20 cellular contexts compared by ENCODE assay signal in the genomic region with DNA sequence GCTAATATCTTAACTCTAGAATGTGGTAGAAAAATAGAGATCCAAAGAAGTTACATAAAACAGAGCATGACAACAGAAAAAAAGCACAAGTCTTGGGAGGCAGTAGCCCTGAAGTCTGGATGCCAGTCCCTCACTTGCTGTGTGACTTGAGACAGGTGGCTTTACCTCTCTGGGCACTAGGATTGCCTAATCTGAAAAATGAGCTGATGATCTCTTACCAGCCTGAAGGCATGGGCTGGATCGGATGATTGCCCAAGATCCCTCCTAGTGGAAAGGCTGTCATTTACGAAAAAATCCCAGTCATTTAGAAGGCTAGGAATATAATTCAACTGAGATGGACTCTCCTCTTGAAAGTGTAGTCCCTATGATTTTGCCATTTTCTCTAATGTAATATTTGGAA. TPM values are rescaled to one million over a fixed set of nuclear protein-coding genes. Genes with fewer than 3 reads are reported as not detected.
DNase-seq lines count a peak whose midpoint lies in the region; ATAC-seq and TF ChIP-seq lines count a peak whose summit lies in the region.
"Had no signal": no experiment of that assay in that cellular context is flagged by ENCODE, and none has a peak within 500 bp of the region (broad histone marks: within the 10 kb centered on the region; RNA-seq: fewer than 3 reads in every experiment).

No MANE protein-coding gene starts in this region.

- TF ChIP-seq CTCF in body of pancreas (IDR thresholded peaks at IDR 0.05): no peak
- TF ChIP-seq CTCF in vagina (IDR thresholded peaks at IDR 0.05): no peak

- DNase-seq in NCI-H2227 (lab: John Stamatoyannopoulos, UW; ENCODE audit: unreplicated experiment) (peak; percentile 2), NCI-H2227 treated with DMSO at 0.1 percent for 48 hours (lab: John Stamatoyannopoulos, UW) (no peak), HT-29 (ENCODE audit: low spot score) (peak; percentile 31), amniotic epithelial cell (ENCODE audit: low read depth) (peak; percentile 61), trophoblast cell (peak; percentile 91 to 98), body of pancreas (no peak), vagina (ENCODE audit: extremely low spot score in 2 of 2) (no peak)
- DNase-seq: activated CD4-positive, alpha-beta T cell treated with anti-CD3 and anti-CD28 coated beads for 1 hour; activated CD8-positive, alpha-beta memory T cell treated with anti-CD3 and anti-CD28 coated beads, Interleukin-2, amount 50 U/mL, for 4 hours; activated naive CD4-positive, alpha-beta T cell; COR-L47; hippocampal formation; Kasumi-1; NCI-H1694 treated with DMSO at 0.1 percent for 48 hours; right cardiac atrium; Right ventricle myocardium superior; stimulated activated CD8-positive, alpha-beta memory T cell treated with anti-CD3 and anti-CD28 coated beads, Interleukin-4, amount 100 ng/mL, for 48 hours had no signal

- H3K4me3 ChIP-seq in trophoblast cell (ENCODE audit: low read depth, low read length): no peak overlapping the region
- H3K4me3 ChIP-seq in body of pancreas: no peak overlapping the region
- no peak overlapping the region for H3K4me3 ChIP-seq in vagina
- H3K4me3 ChIP-seq: esophagus muscularis mucosa had no signal

- no peak overlapping the region for H3K4me2 ChIP-seq in trophoblast cell (ENCODE audit: low read length)

- no peak overlapping the region for H2BK120ac ChIP-seq in trophoblast cell (ENCODE audit: insufficient read depth, low read length, poor library complexity)

- peaks cover 0 to 2% of the 10 kb centered on the region in 2 experiments for H3K4me1 ChIP-seq in trophoblast cell (ENCODE audit: control insufficient read depth in 1 of 2, insufficient read depth in 2 of 2, low read length in 2 of 2)
- H3K4me1 ChIP-seq in body of pancreas: no peaks in the 10 kb centered on the region
- H3K4me1 ChIP-seq in vagina: no peaks in the 10 kb centered on the region

- no peak overlapping the region for H4K91ac ChIP-seq in trophoblast cell (ENCODE audit: low read depth, low read length)

- H2AK5ac ChIP-seq in trophoblast cell (ENCODE audit: low read length): no peak overlapping the region

- H3K23ac ChIP-seq in trophoblast cell (ENCODE audit: low read length): no peak overlapping the region

- no peak overlapping the region for H4K12ac ChIP-seq in trophoblast cell (ENCODE audit: low read depth, low read length)

- H3K79me1 ChIP-seq in trophoblast cell (ENCODE audit: low read length): peaks cover 2% of the 10 kb centered on the region

- no peak overlapping the region for H2AFZ ChIP-seq in trophoblast cell (ENCODE audit: insufficient read depth, low read length, poor library complexity)

- TF ChIP-seq POLR2A in body of pancreas (IDR thresholded peaks at IDR 0.05) (no peak), vagina (IDR thresholded peaks at IDR 0.05) (no peak)

- H3K27me3 ChIP-seq in trophoblast cell (ENCODE audit: insufficient read depth, low read length) (no peaks in the 10 kb centered on the region), body of pancreas (no peaks in the 10 kb centered on the region), vagina (no peaks in the 10 kb centered on the region)
- H3K27me3 ChIP-seq: esophagus muscularis mucosa, neutrophil had no signal

- H3K27ac ChIP-seq in trophoblast cell (ENCODE audit: low read depth, low read length) (no peak overlapping the region), body of pancreas (no peak overlapping the region), vagina (no peak overlapping the region)
- H3K27ac ChIP-seq: neutrophil had no signal

- no peak overlapping the region for H2BK5ac ChIP-seq in trophoblast cell (ENCODE audit: low read depth, low read length, poor library complexity)

- H3K18ac ChIP-seq in trophoblast cell (ENCODE audit: low read length): no peak overlapping the region

- H3K79me2 ChIP-seq in trophoblast cell (ENCODE audit: control insufficient read depth, insufficient read depth, low read length, poor library complexity): no peaks in the 10 kb centered on the region

- no peak overlapping the region for H4K8ac ChIP-seq in trophoblast cell (ENCODE audit: low read depth, low read length)

- H3K9me3 ChIP-seq in trophoblast cell (ENCODE audit: insufficient read depth, low read depth, low read length) (no peaks in the 10 kb centered on the region), body of pancreas (no peaks in the 10 kb centered on the region), vagina (no peaks in the 10 kb centered on the region)
- H3K9me3 ChIP-seq: neutrophil had no signal

- H3K9ac ChIP-seq in trophoblast cell (ENCODE audit: low read length): no peak overlapping the region

- H3K4ac ChIP-seq in trophoblast cell (ENCODE audit: low read depth, low read length): no peak overlapping the region

- H2BK12ac ChIP-seq in trophoblast cell (ENCODE audit: low read length): no peak overlapping the region

- H3K36me3 ChIP-seq in trophoblast cell (ENCODE audit: control insufficient read depth in 1 of 2, insufficient read depth in 2 of 2, low read length in 2 of 2) (no peaks in the 10 kb centered on the region), body of pancreas (replicated peaks in 1 of 2; ENCODE audit: insufficient read depth in 1 of 2, low read depth in 2 of 2) (no peaks in the 10 kb centered on the region), vagina (no peaks in the 10 kb centered on the region)
- H3K36me3 ChIP-seq: esophagus muscularis mucosa, neutrophil had no signal

- no peak overlapping the region for H3K14ac ChIP-seq in trophoblast cell (ENCODE audit: low read length)

- WGBS in trophoblast cell (ENCODE audit: extremely low coverage, insufficient coverage, insufficient read length): no CpG with 5 or more reads among the region's 2 CpGs
- WGBS in body of pancreas, 2 donors: 29 to 35% methylated on average over 2 of the region's 2 CpGs

- no peak for ATAC-seq in body of pancreas
- ATAC-seq in GM18520 (IDR thresholded peaks at IDR 0.05; ENCODE audit: unreplicated experiment): no peak
- ATAC-seq: right cardiac atrium had no signal

- intact Hi-C loops in body of pancreas (cut with DNase I) (no loop called here), vagina (cut with DNase I) (no loop called here)

RNA-seq across cellular contexts. Expression of gene GCM1, which starts 10.9 kb away (rescaled TPM):
- total RNA-seq in HT-29 (2014; rRNA removed; shearing (Covaris generic)): not detected in 2 replicates
- 88.6 and 98.7 TPM in 2 replicates for polyA plus RNA-seq in trophoblast cell (2013)
- total RNA-seq in body of pancreas: under 1 TPM in 1 of 2 donors, not detected in 1; 0.26 TPM
- not detected for total RNA-seq in vagina
- total RNA-seq: right cardiac atrium, Right ventricle myocardium superior had no signal
- polyA plus RNA-seq: right cardiac atrium had no signal

Comparison
In these comparisons a context has a peak if more than half of its experiments do, and no peak if none do; other contexts are left out.
1. DNase-seq: peak in NCI-H2227 (single experiment), HT-29 (single experiment), amniotic epithelial cell (single experiment) and trophoblast cell (2 of 2); none in NCI-H2227 treated with DMSO at 0.1 percent for 48 hours (single experiment), body of pancreas (0 of 4) and vagina (0 of 2).